ENCODE assay signal across 8 cellular contexts in genomic region chr6:144150673-144151009, GRCh38. TPM values are rescaled to one million over a fixed set of nuclear protein-coding genes. Genes with fewer than 3 reads are reported as not detected.
DNase-seq lines count a peak whose midpoint lies in the region; ATAC-seq and TF ChIP-seq lines count a peak whose summit lies in the region.

No MANE protein-coding gene starts in this region.

- H3K4me3 ChIP-seq in HFF-Myc (replicated peaks; ENCODE audit: low read depth, low read length): peak overlapping the region; percentile 60
- H3K4me3 ChIP-seq in body of pancreas: peak overlapping the region; percentile 45 to 93
- H3K4me3 ChIP-seq in left lung: peak overlapping the region; percentile 51 to 73

- no peaks in the 10 kb centered on the region for H3K36me3 ChIP-seq in body of pancreas (replicated peaks in 1 of 2; ENCODE audit: insufficient read depth in 1 of 2, low read depth in 2 of 2)
- H3K36me3 ChIP-seq in left lung: peaks cover 0 to 7% of the 10 kb centered on the region in 2 donors

- peaks cover 16% of the 10 kb centered on the region for H3K4me1 ChIP-seq in body of pancreas
- peaks cover 0 to 51% of the 10 kb centered on the region in 2 donors for H3K4me1 ChIP-seq in left lung

- in situ Hi-C loops in SK-MEL-5 (cut with HindIII; ENCODE audit: low pct_unique_long_range_greater_than_20kb, low sequenced_read_pairs): no loop called here

- no peaks in the 10 kb centered on the region for H3K27me3 Mint-ChIP-seq in CD4-positive, alpha-beta T cell

- no peaks in the 10 kb centered on the region for H3K9me3 Mint-ChIP-seq in CD4-positive, alpha-beta T cell

- TF ChIP-seq CTCF in CD4-positive, alpha-beta T cell (IDR thresholded peaks at IDR 0.05): peak; percentile 65
- TF ChIP-seq CTCF in HFF-Myc (IDR thresholded peaks at IDR 0.05; ENCODE audit: low read depth, low read length, missing control alignments) (peak; percentile 11), body of pancreas (IDR thresholded peaks at IDR 0.05) (peak in 3 of 7 experiments; percentile 10 to 16 (median 13)), left lung (IDR thresholded peaks at IDR 0.05) (no peak)

- 0 to 1% methylated on average over 17 to 18 of the region's 18 CpGs for WGBS in body of pancreas, 2 donors

- H3K27me3 ChIP-seq in CD4-positive, alpha-beta T cell (ENCODE audit: control insufficient read depth, insufficient read depth, low read length): no peaks in the 10 kb centered on the region
- H3K27me3 ChIP-seq in body of pancreas: no peaks in the 10 kb centered on the region
- H3K27me3 ChIP-seq in left lung: no peaks in the 10 kb centered on the region

- H3K4me3 Mint-ChIP-seq in CD4-positive, alpha-beta T cell: peak overlapping the region; percentile 92

- POLR2A ChIA-PET in CD4-positive, alpha-beta T cell (lab: Charles Lee): interaction anchor here (1.0 to 1.9 kb wide), 6 partner anchors 9 to 194 kb away, joined by 3 to 12 read pairs (median 8); partner anchors contain the start of gene SF3B5

- TF ChIP-seq POLR2A in body of pancreas (IDR thresholded peaks at IDR 0.05): no peak

- peaks cover 35% of the 10 kb centered on the region for H3K4me1 Mint-ChIP-seq in CD4-positive, alpha-beta T cell (ENCODE audit: low read depth)

- CTCF ChIA-PET in CD4-positive, alpha-beta T cell (lab: Charles Lee): interaction anchor here (1.5 to 1.7 kb wide), 2 partner anchors 66 to 68 kb away, joined by 4 to 5 read pairs; no protein-coding TSS in a partner anchor

- intact Hi-C loops in CD4-positive, alpha-beta T cell (cut with DNase I, micrococcal nuclease): loop anchor here (1.0 to 5.0 kb wide), 3 partner anchors 43 to 66 kb away; no protein-coding TSS in a partner anchor
- intact Hi-C loops in body of pancreas (cut with DNase I) (no loop called here), left lung (cut with DNase I) (no loop called here)

- peak; percentile 18 to 48 (median 37) for DNase-seq in CD4-positive, alpha-beta T cell
- DNase-seq in HFF-Myc (ENCODE audit: extremely low read depth, low read depth) (no peak), SK-MEL-5 (ENCODE audit: low read depth, low spot score) (peak; percentile 20), body of pancreas (peak in 2 of 4 donors; percentile 16 to 42), left lung (no peak), NCI-H1694 (lab: John Stamatoyannopoulos, UW) (no peak), HK-2 (ENCODE audit: unreplicated experiment) (no peak)
- peak; percentile 40 for DNase-seq in stimulated activated CD8-positive, alpha-beta memory T cell treated with anti-CD3 and anti-CD28 coated beads, Interleukin-4, amount 100 ng/mL, for 24 hours (ENCODE audit: low read depth)

- peaks cover 7% of the 10 kb centered on the region for H3K36me3 Mint-ChIP-seq in CD4-positive, alpha-beta T cell (ENCODE audit: low read depth)

- H3K27ac Mint-ChIP-seq in CD4-positive, alpha-beta T cell: peak overlapping the region; percentile 83

- peak; percentile 60 for ATAC-seq in CD4-positive, alpha-beta T cell (ENCODE audit: poor library complexity)
- ATAC-seq in body of pancreas (peak; percentile 29), left lung (peak; percentile 23)

- peak overlapping the region; percentile 54 for H3K27ac ChIP-seq in CD4-positive, alpha-beta T cell (ENCODE audit: low read depth, low read length)
- peak overlapping the region in 2 of 4 donors; percentile 2 to 64 for H3K27ac ChIP-seq in body of pancreas
- H3K27ac ChIP-seq in left lung: peak overlapping the region; percentile 68 to 94

- no peaks in the 10 kb centered on the region for H3K9me3 ChIP-seq in CD4-positive, alpha-beta T cell (ENCODE audit: control insufficient read depth, low read length)
- H3K9me3 ChIP-seq in body of pancreas (no peaks in the 10 kb centered on the region), left lung (no peaks in the 10 kb centered on the region)

RNA-seq across cellular contexts. Expression of gene STX11, which starts 0.3 kb away (rescaled TPM):
- 10 to 100 TPM; 16.1 to 16.8 TPM for total RNA-seq in CD4-positive, alpha-beta T cell
- total RNA-seq in SK-MEL-5 (2014; rRNA removed; shearing (Covaris generic)): 6.6 and 6.7 TPM in 2 replicates
- 14.2 and 16.8 TPM in 2 replicates for polyA plus RNA-seq in SK-MEL-5 (2015; cell fraction: cytosol; rRNA removed)
- polyA plus RNA-seq in SK-MEL-5 (2015; cell fraction: nucleus; rRNA removed): 0.43 and 5.0 TPM in 2 replicates
- total RNA-seq in body of pancreas (1 to 10 TPM; 4.4 to 7.6 TPM), left lung (10 to 100 TPM; 18.2 to 31.3 TPM)

RNA-seq across cellular contexts. Expression of gene SF3B5, which starts 55.3 kb away (rescaled TPM):
- total RNA-seq in CD4-positive, alpha-beta T cell: 100 to 1,000 TPM; 113 to 124 TPM
- total RNA-seq in SK-MEL-5 (2014; rRNA removed; shearing (Covaris generic)): 99.2 and 119 TPM in 2 replicates
- 161 and 199 TPM in 2 replicates for polyA plus RNA-seq in SK-MEL-5 (2015; cell fraction: cytosol; rRNA removed)
- 18.4 and 25.7 TPM in 2 replicates for polyA plus RNA-seq in SK-MEL-5 (2015; cell fraction: nucleus; rRNA removed)
- total RNA-seq in body of pancreas (100 to 1,000 TPM in 1 of 2 donors, 10 to 100 TPM in 1; 45.7 to 103 TPM), left lung (100 to 1,000 TPM; 118 to 130 TPM)

Comparison
In these comparisons a context has a peak if more than half of its experiments do, and no peak if none do; other contexts are left out.
1. DNase-seq: peak in CD4-positive, alpha-beta T cell (10 of 10), SK-MEL-5 (single experiment) and stimulated activated CD8-positive, alpha-beta memory T cell treated with anti-CD3 and anti-CD28 coated beads, Interleukin-4, amount 100 ng/mL, for 24 hours (single experiment); none in HFF-Myc (single experiment), left lung (0 of 2), NCI-H1694 (single experiment) and HK-2 (single experiment).
2. CTCF ChIP-seq: peak in CD4-positive, alpha-beta T cell (single experiment) and HFF-Myc (single experiment); none in left lung (0 of 2).
3. intact Hi-C loops: an anchor here in CD4-positive, alpha-beta T cell (1.0 to 5.0 kb wide); none called in body of pancreas and left lung.
4. Peak in every context shown above with its lines, with median percentiles within 50 percentile points of each other: ATAC-seq and H3K4me3 ChIP-seq.